In the genomic region with DNA sequence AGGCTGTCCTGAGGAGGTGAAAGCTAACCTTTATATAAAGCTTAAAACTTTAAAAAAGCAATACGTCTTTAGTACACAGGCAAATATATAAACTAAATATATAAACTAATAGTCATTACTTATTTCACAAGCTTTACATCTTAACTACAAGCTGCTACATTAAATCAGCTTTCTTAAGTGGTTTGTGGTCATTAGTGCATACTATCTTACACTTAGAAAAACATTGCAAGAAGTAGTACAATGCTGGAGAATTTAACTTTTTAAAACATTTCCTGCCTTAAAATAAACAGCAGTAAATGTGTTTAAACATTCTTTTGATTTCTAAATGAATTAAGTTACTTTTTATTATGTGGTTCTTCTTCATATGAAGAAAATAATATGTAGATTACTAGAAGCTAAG, we compare ENCODE assay signal across 30 cellular contexts. TPM values are rescaled to one million over a fixed set of nuclear protein-coding genes. Genes with fewer than 3 reads are reported as not detected.
A peak's percentile ranks its signal among the peaks of the same experiment; 100 is the strongest.
DNase-seq lines count a peak whose midpoint lies in the region; ATAC-seq, FAIRE-seq and TF ChIP-seq lines count a peak whose summit lies in the region.
"Had no signal": no experiment of that assay in that cellular context is flagged by ENCODE, and none has a peak within 500 bp of the region (broad histone marks: within the 10 kb centered on the region; RNA-seq: fewer than 3 reads in every experiment).

No MANE protein-coding gene starts in this region.

- peak; percentile 75 for FAIRE-seq in astrocyte (lab: Jason Lieb, UNC)
- FAIRE-seq: GM12878 had no signal

- CTCF ChIA-PET in SK-N-SH (lab: Yijun Ruan, JAX) = interaction anchor here (0.9 kb wide), 1 partner anchor 119 kb away, joined by 3 read pairs; no protein-coding TSS in a partner anchor

- no peaks in the 10 kb centered on the region for H3K27me3 Mint-ChIP-seq in astrocyte (ENCODE audit: low read depth, unreplicated experiment)

- no peak overlapping the region for H3K9ac ChIP-seq in SK-N-SH
- H3K9ac ChIP-seq in astrocyte (ENCODE audit: low read length) = no peak overlapping the region
- H3K9ac ChIP-seq: BLaER1, parathyroid adenoma had no signal

- H4K20me1 ChIP-seq in SK-N-SH (ENCODE audit: insufficient read depth) (no peaks in the 10 kb centered on the region), astrocyte (ENCODE audit: insufficient read depth, low read length) (no peaks in the 10 kb centered on the region)
- H4K20me1 ChIP-seq: BLaER1 had no signal

- POLR2A ChIA-PET in SK-N-SH (lab: Yijun Ruan, JAX) = no interaction called here

- no peak for TF ChIP-seq RAD21 in SK-N-SH (IDR thresholded peaks at IDR 0.05; ENCODE audit: low read length)

- no peaks in the 10 kb centered on the region; the same call in 1 of the 2 replicates for H3K27me3 ChIP-seq in SK-N-SH (ENCODE audit: insufficient read depth)
- H3K27me3 ChIP-seq in astrocyte (ENCODE audit: insufficient read depth, low read length) = no peaks in the 10 kb centered on the region
- H3K27me3 ChIP-seq in foreskin keratinocyte = no peaks in the 10 kb centered on the region
- H3K27me3 ChIP-seq: BLaER1, esophagus muscularis mucosa, right lobe of liver, tibial nerve had no signal

- H3K4me3 Mint-ChIP-seq in astrocyte (ENCODE audit: unreplicated experiment) = no peak overlapping the region
- H3K4me3 Mint-ChIP-seq: activated CD8-positive, alpha-beta T cell treated with anti-CD3 and anti-CD28 coated beads for 36 hours; activated naive CD8-positive, alpha-beta T cell treated with anti-CD3 and anti-CD28 coated beads, Interleukin-2, amount 10 ng/mL, durations not matched to agents 7 days and 5 days; H9; IgD-negative memory B cell; nephron progenitor cell; stimulated activated naive CD8-positive, alpha-beta T cell treated with anti-CD3 and anti-CD28 coated beads, Interleukin-15, Interleukin-2, amounts not matched to agents 100 ng/mL and 50 ng/mL, for 24 hours had no signal

- no peak overlapping the region; the same call in 1 of the 2 replicates for H2AFZ ChIP-seq in SK-N-SH (ENCODE audit: low read depth)
- H2AFZ ChIP-seq in astrocyte (ENCODE audit: low read depth, low read length) = no peak overlapping the region
- H2AFZ ChIP-seq: parathyroid adenoma had no signal

- H3K4me2 ChIP-seq in SK-N-SH = no peak overlapping the region
- no peak overlapping the region for H3K4me2 ChIP-seq in astrocyte (ENCODE audit: low read length)
- H3K4me2 ChIP-seq: BLaER1 had no signal

- no peak for TF ChIP-seq CTCF in SK-N-SH (IDR thresholded peaks at IDR 0.05)
- no peak for TF ChIP-seq CTCF in astrocyte (IDR thresholded peaks at IDR 0.05; ENCODE audit: insufficient read depth, low read depth, low read length)
- TF ChIP-seq CTCF in foreskin keratinocyte (conservative IDR thresholded peaks at IDR 0.05) = no peak

- H3F3A ChIP-seq in SK-N-SH (replicated peaks; ENCODE audit: insufficient read depth) = peaks cover 19% of the 10 kb centered on the region

- H3K27ac Mint-ChIP-seq in astrocyte (ENCODE audit: unreplicated experiment) = no peak overlapping the region
- H3K27ac Mint-ChIP-seq: activated CD8-positive, alpha-beta T cell treated with anti-CD3 and anti-CD28 coated beads for 36 hours; activated naive CD8-positive, alpha-beta T cell treated with anti-CD3 and anti-CD28 coated beads, Interleukin-2, amount 10 ng/mL, durations not matched to agents 7 days and 5 days; IgD-negative memory B cell; stimulated activated naive CD8-positive, alpha-beta T cell treated with anti-CD3 and anti-CD28 coated beads, Interleukin-15, Interleukin-2, amounts not matched to agents 100 ng/mL and 50 ng/mL, for 24 hours had no signal

- no peak for DNase-seq in SK-N-SH
- DNase-seq in astrocyte (ENCODE audit: low read depth) = peak; percentile 69
- DNase-seq in foreskin keratinocyte = no peak
- no peak for DNase-seq in AG08395 (ENCODE audit: low spot score)
- no peak for DNase-seq in NCI-H1105 treated with DMSO at 0.1 percent for 48 hours (lab: John Stamatoyannopoulos, UW)
- DNase-seq: activated CD4-positive, CD25-positive, alpha-beta regulatory T cell treated with anti-CD3 and anti-CD28 coated beads, Interleukin-2, amount 50 U/mL, for 72 hours; activated CD8-positive, alpha-beta T cell treated with anti-CD3 and anti-CD28 coated beads for 36 hours; activated effector memory CD4-positive, alpha-beta T cell treated with Interleukin-2 at 50 U/mL for 16 hours; activated naive CD8-positive, alpha-beta T cell treated with anti-CD3 and anti-CD28 coated beads, Interleukin-2, amount 10 ng/mL, durations not matched to agents 7 days and 5 days; effector CD4-positive, alpha-beta T cell; glutamatergic neuron; H9; kidney glomerular epithelial cell; lower lobe of right lung; NCI-H345; NCI-H774; nephron progenitor cell; right lobe of liver; SHP77 had no signal

- peaks cover 24% of the 10 kb centered on the region for H3K4me1 Mint-ChIP-seq in astrocyte (ENCODE audit: low read depth, unreplicated experiment)
- H3K4me1 Mint-ChIP-seq: activated naive CD8-positive, alpha-beta T cell treated with anti-CD3 and anti-CD28 coated beads, Interleukin-2, amount 10 ng/mL, durations not matched to agents 7 days and 5 days; IgD-negative memory B cell had no signal

- peak overlapping the region; percentile 64 to 87 for H3K27ac ChIP-seq in SK-N-SH (ENCODE audit: low read depth in 2 of 2, low read length in 1 of 2)
- no peak overlapping the region for H3K27ac ChIP-seq in astrocyte (ENCODE audit: low read depth, low read length)
- H3K27ac ChIP-seq in foreskin keratinocyte = peak overlapping the region; percentile 64
- H3K27ac ChIP-seq: 22Rv1, BLaER1, esophagus muscularis mucosa, lower lobe of right lung, parathyroid adenoma, right lobe of liver had no signal

- peaks cover 66% of the 10 kb centered on the region for H3K79me2 ChIP-seq in SK-N-SH (ENCODE audit: insufficient read depth)
- H3K79me2 ChIP-seq in astrocyte (ENCODE audit: insufficient read depth, low read length) = peaks cover 67% of the 10 kb centered on the region
- H3K79me2 ChIP-seq: parathyroid adenoma had no signal

- H3K9me3 ChIP-seq in SK-N-SH = no peaks in the 10 kb centered on the region
- H3K9me3 ChIP-seq in astrocyte (ENCODE audit: insufficient read depth, low read depth, low read length) = no peaks in the 10 kb centered on the region
- H3K9me3 ChIP-seq: BLaER1, esophagus muscularis mucosa, lower lobe of right lung, right lobe of liver, tibial nerve had no signal

- H3K36me3 ChIP-seq in SK-N-SH (replicated peaks in 1 of 2; ENCODE audit: control insufficient read depth in 1 of 2, insufficient read depth in 2 of 2, low read length in 1 of 2) = peaks cover 0 to 8% of the 10 kb centered on the region in 2 experiments
- H3K36me3 ChIP-seq in astrocyte (ENCODE audit: insufficient read depth, low read length) = peaks cover 6% of the 10 kb centered on the region
- H3K36me3 ChIP-seq: BLaER1, esophagus muscularis mucosa, lower lobe of right lung, right lobe of liver, tibial nerve had no signal

- H3K4me3 ChIP-seq in SK-N-SH (ENCODE audit: low read depth in 2 of 2, low read length in 1 of 2) = no peak overlapping the region
- no peak overlapping the region for H3K4me3 ChIP-seq in astrocyte (ENCODE audit: insufficient read depth, low read depth, low read length)
- H3K4me3 ChIP-seq: BLaER1, esophagus muscularis mucosa, GM12878, lower lobe of right lung, right lobe of liver, tibial nerve had no signal

- H3K9me3 Mint-ChIP-seq in astrocyte (ENCODE audit: unreplicated experiment) = no peaks in the 10 kb centered on the region
- H3K9me3 Mint-ChIP-seq: activated CD8-positive, alpha-beta T cell treated with anti-CD3 and anti-CD28 coated beads for 36 hours; activated naive CD8-positive, alpha-beta T cell treated with anti-CD3 and anti-CD28 coated beads, Interleukin-2, amount 10 ng/mL, durations not matched to agents 7 days and 5 days; H9; IgD-negative memory B cell; stimulated activated naive CD8-positive, alpha-beta T cell treated with anti-CD3 and anti-CD28 coated beads, Interleukin-15, Interleukin-2, amounts not matched to agents 100 ng/mL and 50 ng/mL, for 24 hours had no signal

- ATAC-seq in SK-N-SH treated with all-trans-retinoic acid at 6 μM for 48 hours = no peak
- ATAC-seq in foreskin keratinocyte = no peak
- no peak for ATAC-seq in HG03460 (IDR thresholded peaks at IDR 0.05; ENCODE audit: unreplicated experiment)
- ATAC-seq in GM18861 (IDR thresholded peaks at IDR 0.05; ENCODE audit: unreplicated experiment) = no peak
- ATAC-seq: activated CD8-positive, alpha-beta T cell treated with anti-CD3 and anti-CD28 coated beads for 36 hours; GM12878; lower lobe of right lung; right lobe of liver had no signal

- no peaks in the 10 kb centered on the region for H3K9me2 ChIP-seq in SK-N-SH

- TF ChIP-seq EP300 in SK-N-SH (IDR thresholded peaks at IDR 0.05; ENCODE audit: borderline replicate concordance in 1 of 2, low read depth in 1 of 2, low read length in 1 of 2) = no peak

- H3K4me1 ChIP-seq in SK-N-SH (ENCODE audit: control insufficient read depth in 1 of 2, insufficient read depth in 2 of 2, low read depth in 1 of 2, low read length in 1 of 2) (peaks cover 2 to 6% of the 10 kb centered on the region in 2 experiments; a peak in 3 of 4 replicates), astrocyte (ENCODE audit: insufficient read depth, low read length) (peaks cover 20% of the 10 kb centered on the region), foreskin keratinocyte (peaks cover 68% of the 10 kb centered on the region)
- H3K4me1 ChIP-seq: BLaER1, parathyroid adenoma had no signal

- H3K36me3 Mint-ChIP-seq in astrocyte (ENCODE audit: low read depth, unreplicated experiment) = no peaks in the 10 kb centered on the region
- H3K36me3 Mint-ChIP-seq: activated naive CD8-positive, alpha-beta T cell treated with anti-CD3 and anti-CD28 coated beads, Interleukin-2, amount 10 ng/mL, durations not matched to agents 7 days and 5 days; IgD-negative memory B cell had no signal

- WGBS in SK-N-SH (ENCODE audit: low lambda C conversion rate) = 36% methylated on average over 1 of the region's 1 CpG

TF ChIP-seq in SK-N-SH treated with all-trans-retinoic acid at 6 μM for 48 hours, 23 proteins besides CTCF, POLR2A, EP300 and RAD21 (continues in another document):
- no peak for TF ChIP-seq TOX (CRISPR knock-in tag; IDR thresholded peaks at IDR 0.05; ENCODE audit: borderline replicate concordance)
- no peak for TF ChIP-seq RARB (CRISPR knock-in tag; IDR thresholded peaks at IDR 0.05)
- TF ChIP-seq SNAI2 (CRISPR knock-in tag; IDR thresholded peaks at IDR 0.05) = no peak
- TF ChIP-seq PPARA (CRISPR knock-in tag; IDR thresholded peaks at IDR 0.05; ENCODE audit: borderline replicate concordance) = no peak

RNA-seq across cellular contexts. Expression of gene MET, which starts 36.3 kb away (rescaled TPM):
- 38.7 and 61.6 TPM in 2 replicates for polyA plus RNA-seq in SK-N-SH (2012; rRNA removed)
- polyA plus RNA-seq in SK-N-SH (2012; cell fraction: cytosol; rRNA removed) = 51.7 and 56.2 TPM in 2 replicates
- polyA plus RNA-seq in SK-N-SH (2012; cell fraction: nucleus; rRNA removed) = 23.8 and 45.1 TPM in 2 replicates
- total RNA-seq in astrocyte = 7.9 and 8.2 TPM in 2 replicates
- 147 and 157 TPM in 2 replicates for total RNA-seq in foreskin keratinocyte
- polyA plus RNA-seq in foreskin keratinocyte = 26.7 and 30.7 TPM in 2 replicates
- total RNA-seq: activated naive CD8-positive, alpha-beta T cell treated with anti-CD3 and anti-CD28 coated beads, Interleukin-2, amount 10 ng/mL, durations not matched to agents 7 days and 5 days had no signal
- polyA plus RNA-seq: IgD-negative memory B cell had no signal

Comparison
In these comparisons a context has a peak if more than half of its experiments do, and no peak if none do; other contexts are left out.
1. RNA of gene MET, which starts 36.3 kb away (total RNA-seq): 147 to 157 TPM in foreskin keratinocyte; 7.9 to 8.2 TPM in astrocyte; every median in the first group is over 10 times any median in the second.